ENCODE assay signal across 16 cellular contexts in the genomic region with DNA sequence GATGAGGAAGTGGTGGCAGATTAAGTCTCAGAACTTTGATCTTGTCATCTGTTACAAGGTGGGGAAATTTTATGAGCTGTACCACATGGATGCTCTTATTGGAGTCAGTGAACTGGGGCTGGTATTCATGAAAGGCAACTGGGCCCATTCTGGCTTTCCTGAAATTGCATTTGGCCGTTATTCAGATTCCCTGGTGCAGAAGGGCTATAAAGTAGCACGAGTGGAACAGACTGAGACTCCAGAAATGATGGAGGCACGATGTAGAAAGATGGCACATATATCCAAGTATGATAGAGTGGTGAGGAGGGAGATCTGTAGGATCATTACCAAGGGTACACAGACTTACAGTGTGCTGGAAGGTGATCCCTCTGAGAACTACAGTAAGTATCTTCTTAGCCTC. TPM values are rescaled to one million over a fixed set of nuclear protein-coding genes. Genes with fewer than 3 reads are reported as not detected.
DNase-seq lines count a peak whose midpoint lies in the region; ATAC-seq and TF ChIP-seq lines count a peak whose summit lies in the region.
"Had no signal": no experiment of that assay in that cellular context is flagged by ENCODE, and none has a peak within 500 bp of the region (broad histone marks: within the 10 kb centered on the region; RNA-seq: fewer than 3 reads in every experiment).

No MANE protein-coding gene starts in this region.

- no peaks in the 10 kb centered on the region for H3K27me3 ChIP-seq in CD8-positive, alpha-beta T cell (ENCODE audit: insufficient read depth, low read length)
- H3K27me3 ChIP-seq in spleen (replicated peaks in 1 of 7) = no peaks in the 10 kb centered on the region

- no peaks in the 10 kb centered on the region for H3K9me3 ChIP-seq in CD8-positive, alpha-beta T cell (ENCODE audit: low read length)
- peaks cover 0 to 15% (median 14%) of the 10 kb centered on the region in 8 donors for H3K9me3 ChIP-seq in spleen

- no peaks in the 10 kb centered on the region for H3K4me1 ChIP-seq in CD8-positive, alpha-beta T cell (ENCODE audit: insufficient read depth, low read length)
- peaks cover 0 to 20% (median 2%) of the 10 kb centered on the region in 6 donors for H3K4me1 ChIP-seq in spleen

- peaks cover 46% of the 10 kb centered on the region for H3K36me3 Mint-ChIP-seq in activated naive CD4-positive, alpha-beta T cell treated with anti-CD3 and anti-CD28 coated beads, Interleukin-2, amount 50 U/mL, for 24 hours
- H3K36me3 Mint-ChIP-seq in CD8-positive, alpha-beta T cell = peaks cover 89% of the 10 kb centered on the region
- peaks cover 61% of the 10 kb centered on the region for H3K36me3 Mint-ChIP-seq in central memory CD8-positive, alpha-beta T cell (ENCODE audit: insufficient read depth)
- H3K36me3 Mint-ChIP-seq in progenitor cell of endocrine pancreas (ENCODE audit: insufficient read depth) = peaks cover 64% of the 10 kb centered on the region

- H3K36me3 ChIP-seq in CD8-positive, alpha-beta T cell (ENCODE audit: insufficient read depth, low read length) = peaks cover 39% of the 10 kb centered on the region
- peaks cover 0 to 100% (median 82%) of the 10 kb centered on the region in 6 donors for H3K36me3 ChIP-seq in spleen

- peak overlapping the region; percentile 62 for H3K27ac Mint-ChIP-seq in activated naive CD4-positive, alpha-beta T cell treated with anti-CD3 and anti-CD28 coated beads, Interleukin-2, amount 50 U/mL, for 24 hours
- peak overlapping the region; percentile 8 for H3K27ac Mint-ChIP-seq in CD8-positive, alpha-beta T cell
- H3K27ac Mint-ChIP-seq in central memory CD8-positive, alpha-beta T cell (ENCODE audit: low read depth) = peak overlapping the region; percentile 61
- peak overlapping the region; percentile 9 for H3K27ac Mint-ChIP-seq in progenitor cell of endocrine pancreas

- ATAC-seq in CD8-positive, alpha-beta T cell = no peak
- ATAC-seq in central memory CD8-positive, alpha-beta T cell (replicated peaks; ENCODE audit: extremely low read depth, poor library complexity, severe bottlenecking) = no peak
- ATAC-seq in HG02973 (IDR thresholded peaks at IDR 0.05; ENCODE audit: unreplicated experiment) = no peak

- peaks cover 9% of the 10 kb centered on the region for H3K4me1 Mint-ChIP-seq in activated naive CD4-positive, alpha-beta T cell treated with anti-CD3 and anti-CD28 coated beads, Interleukin-2, amount 50 U/mL, for 24 hours
- H3K4me1 Mint-ChIP-seq in CD8-positive, alpha-beta T cell (ENCODE audit: low read depth) = peaks cover 2% of the 10 kb centered on the region
- peaks cover 17% of the 10 kb centered on the region for H3K4me1 Mint-ChIP-seq in central memory CD8-positive, alpha-beta T cell
- H3K4me1 Mint-ChIP-seq in progenitor cell of endocrine pancreas (ENCODE audit: low read depth) = no peaks in the 10 kb centered on the region

- no peak overlapping the region for H3K27ac ChIP-seq in CD8-positive, alpha-beta T cell (ENCODE audit: low read depth, low read length)
- H3K27ac ChIP-seq in spleen = peak overlapping the region in 3 of 8 donors; percentile 39 to 54 (median 54)

- no peak for TF ChIP-seq POLR2A in spleen (IDR thresholded peaks at IDR 0.05)

- no peak for TF ChIP-seq CTCF in CD8-positive, alpha-beta T cell (IDR thresholded peaks at IDR 0.05)
- TF ChIP-seq CTCF in progenitor cell of endocrine pancreas (IDR thresholded peaks at IDR 0.05; ENCODE audit: unreplicated experiment) = no peak
- TF ChIP-seq CTCF in spleen (IDR thresholded peaks at IDR 0.05 in 8 of 11, conservative IDR thresholded peaks at IDR 0.05 in 3 of 11) = no peak

- WGBS in spleen, 5 donors = 95 to 99% (median 96%) methylated on average over 3 of the region's 3 CpGs

- CTCF ChIA-PET in CD8-positive, alpha-beta T cell (lab: Charles Lee) = no interaction called here

- H3K9me3 Mint-ChIP-seq in activated naive CD4-positive, alpha-beta T cell treated with anti-CD3 and anti-CD28 coated beads, Interleukin-2, amount 50 U/mL, for 24 hours = peaks cover 7% of the 10 kb centered on the region
- H3K9me3 Mint-ChIP-seq in CD8-positive, alpha-beta T cell = peaks cover 7% of the 10 kb centered on the region
- peaks cover 6% of the 10 kb centered on the region for H3K9me3 Mint-ChIP-seq in central memory CD8-positive, alpha-beta T cell
- H3K9me3 Mint-ChIP-seq in progenitor cell of endocrine pancreas (ENCODE audit: low read depth) = peaks cover 5% of the 10 kb centered on the region

- H3K4me3 Mint-ChIP-seq in activated naive CD4-positive, alpha-beta T cell treated with anti-CD3 and anti-CD28 coated beads, Interleukin-2, amount 50 U/mL, for 24 hours = no peak overlapping the region
- H3K4me3 Mint-ChIP-seq in CD8-positive, alpha-beta T cell = no peak overlapping the region
- no peak overlapping the region for H3K4me3 Mint-ChIP-seq in central memory CD8-positive, alpha-beta T cell
- H3K4me3 Mint-ChIP-seq in progenitor cell of endocrine pancreas (ENCODE audit: low read depth) = no peak overlapping the region

- H3K27me3 Mint-ChIP-seq in activated naive CD4-positive, alpha-beta T cell treated with anti-CD3 and anti-CD28 coated beads, Interleukin-2, amount 50 U/mL, for 24 hours = no peaks in the 10 kb centered on the region
- H3K27me3 Mint-ChIP-seq in CD8-positive, alpha-beta T cell (ENCODE audit: low read depth) = no peaks in the 10 kb centered on the region
- H3K27me3 Mint-ChIP-seq in central memory CD8-positive, alpha-beta T cell = no peaks in the 10 kb centered on the region
- no peaks in the 10 kb centered on the region for H3K27me3 Mint-ChIP-seq in progenitor cell of endocrine pancreas

- POLR2A ChIA-PET in CD8-positive, alpha-beta T cell (lab: Charles Lee) = no interaction called here

- intact Hi-C loops in CD8-positive, alpha-beta T cell (cut with DNase I, micrococcal nuclease) = loop anchor here in 1 of 2 experiments (2.0 kb wide), 1 partner anchor 16 kb away; a partner anchor contains a TSS
- intact Hi-C loops in spleen (cut with DNase I; ENCODE audit: low total_unique reads) = no loop called here

- no peak for DNase-seq in activated naive CD4-positive, alpha-beta T cell treated with anti-CD3 and anti-CD28 coated beads, Interleukin-2, amount 50 U/mL, for 16 hours
- no peak for DNase-seq in CD8-positive, alpha-beta T cell
- no peak for DNase-seq in central memory CD8-positive, alpha-beta T cell (ENCODE audit: low spot score in 2 of 2)
- no peak for DNase-seq in progenitor cell of endocrine pancreas (ENCODE audit: low spot score, unreplicated experiment)
- DNase-seq in NCI-H446 treated with DMSO at 0.1 percent for 48 hours (lab: John Stamatoyannopoulos, UW) = no peak
- no peak for DNase-seq in spleen
- DNase-seq: DMS 273 treated with DMSO at 0.1 percent for 48 hours, EL, Karpas-422, NCI-H1417, NCI-H1930, NCI-H2171, NCI-H510A, SHP77 treated with DMSO at 0.1 percent for 48 hours had no signal

- H3K4me3 ChIP-seq in CD8-positive, alpha-beta T cell (ENCODE audit: low read depth, low read length) = no peak overlapping the region
- no peak overlapping the region for H3K4me3 ChIP-seq in spleen

RNA-seq across cellular contexts. Expression of a gene that starts 16.3 kb away (rescaled TPM):
- total RNA-seq in CD8-positive, alpha-beta T cell = 10 to 100 TPM; 36.3 to 37.7 TPM
- total RNA-seq in progenitor cell of endocrine pancreas (154 and 163 TPM in 2 replicates), spleen (10 to 100 TPM; 25.6 to 33.1 (median 29.7) TPM)
- 10 to 100 TPM in 1 of 3 donors, 1 to 10 TPM in 2; 6.2 to 10.7 (median 9.2) TPM for polyA plus RNA-seq in spleen

Comparison
In these comparisons a context has a peak if more than half of its experiments do, and no peak if none do; other contexts are left out.
1. H3K27ac Mint-ChIP-seq: peak in every context shown above with its lines; median percentile 62 in activated naive CD4-positive, alpha-beta T cell treated with anti-CD3 and anti-CD28 coated beads, Interleukin-2, amount 50 U/mL, for 24 hours; 61 in central memory CD8-positive, alpha-beta T cell; 9 in progenitor cell of endocrine pancreas; 8 in CD8-positive, alpha-beta T cell.